Comparison of ENCODE assay signal across 8 cellular contexts in genomic region chr3:150721285-150722130, GRCh38. TPM values are rescaled to one million over a fixed set of nuclear protein-coding genes. Genes with fewer than 3 reads are reported as not detected.
DNase-seq lines count a peak whose midpoint lies in the region; ATAC-seq and TF ChIP-seq lines count a peak whose summit lies in the region.

No MANE protein-coding gene starts in this region.

- H3K4me3 Mint-ChIP-seq in activated CD4-positive, alpha-beta memory T cell treated with anti-CD3 and anti-CD28 coated beads for 36 hours, result peak overlapping the region; percentile 29
- no peak overlapping the region for H3K4me3 Mint-ChIP-seq in activated CD4-positive, alpha-beta memory T cell treated with anti-CD3 and anti-CD28 coated beads, Interleukin-2, amount 10 ng/mL, durations not matched to agents 7 days and 5 days
- peak overlapping the region in 2 of 8 donors; percentile 5 to 42 for H3K4me3 Mint-ChIP-seq in naive B cell

- H3K9me3 Mint-ChIP-seq in activated CD4-positive, alpha-beta memory T cell treated with anti-CD3 and anti-CD28 coated beads for 36 hours, result peaks cover 2% of the 10 kb centered on the region
- no peaks in the 10 kb centered on the region for H3K9me3 Mint-ChIP-seq in activated CD4-positive, alpha-beta memory T cell treated with anti-CD3 and anti-CD28 coated beads, Interleukin-2, amount 10 ng/mL, durations not matched to agents 7 days and 5 days
- peaks cover 0 to under 1% (median 0%) of the 10 kb centered on the region in 7 donors for H3K9me3 Mint-ChIP-seq in naive B cell

- no peak for DNase-seq in activated CD4-positive, alpha-beta memory T cell treated with anti-CD3 and anti-CD28 coated beads for 36 hours
- DNase-seq in activated CD4-positive, alpha-beta memory T cell treated with anti-CD3 and anti-CD28 coated beads, Interleukin-2, amount 10 ng/mL, durations not matched to agents 7 days and 5 days, result no peak
- DNase-seq in NCI-H128 (lab: John Stamatoyannopoulos, UW; ENCODE audit: unreplicated experiment) (peak; percentile 49), SIG-M5 (lab: John Stamatoyannopoulos, UW) (peak; percentile 35), epithelial cell of proximal tubule (ENCODE audit: low read depth) (no peak), naive B cell (peak; percentile 65), NK-92 (lab: John Stamatoyannopoulos, UW; ENCODE audit: unreplicated experiment) (no peak)

- peaks cover 24% of the 10 kb centered on the region for H3K4me1 Mint-ChIP-seq in activated CD4-positive, alpha-beta memory T cell treated with anti-CD3 and anti-CD28 coated beads for 36 hours (ENCODE audit: low read depth)
- H3K4me1 Mint-ChIP-seq in activated CD4-positive, alpha-beta memory T cell treated with anti-CD3 and anti-CD28 coated beads, Interleukin-2, amount 10 ng/mL, durations not matched to agents 7 days and 5 days, result peaks cover 32% of the 10 kb centered on the region
- H3K4me1 Mint-ChIP-seq in naive B cell, result peaks cover 0 to 10% (median under 1%) of the 10 kb centered on the region in 3 donors

- H3K27ac Mint-ChIP-seq in activated CD4-positive, alpha-beta memory T cell treated with anti-CD3 and anti-CD28 coated beads for 36 hours, result no peak overlapping the region
- H3K27ac Mint-ChIP-seq in activated CD4-positive, alpha-beta memory T cell treated with anti-CD3 and anti-CD28 coated beads, Interleukin-2, amount 10 ng/mL, durations not matched to agents 7 days and 5 days, result no peak overlapping the region
- H3K27ac Mint-ChIP-seq in naive B cell, result no peak overlapping the region

- peak; percentile 58 for ATAC-seq in HG02571 (IDR thresholded peaks at IDR 0.05; ENCODE audit: unreplicated experiment)
- ATAC-seq in naive B cell (ENCODE audit: low read depth in 2 of 2), result peak; percentile 74 to 90

- TF ChIP-seq CTCF in epithelial cell of proximal tubule (conservative IDR thresholded peaks at IDR 0.05; ENCODE audit: low read depth, low read length), result peak; percentile 82

- POLR2A ChIA-PET in activated CD4-positive, alpha-beta memory T cell treated with anti-CD3 and anti-CD28 coated beads for 36 hours (lab: Charles Lee), result interaction anchor here (1.2 to 2.8 kb wide), 3 partner anchors 38 to 45 kb away, joined by 3 to 22 read pairs (median 6); partner anchors contain the start of gene SIAH2
- POLR2A ChIA-PET in activated CD4-positive, alpha-beta memory T cell treated with anti-CD3 and anti-CD28 coated beads, Interleukin-2, amount 10 ng/mL, durations not matched to agents 7 days and 5 days (lab: Charles Lee), result interaction anchor here (0.7 to 2.8 kb wide), 9 partner anchors 17 to 176 kb away, joined by 3 to 21 read pairs (median 4); partner anchors contain the start of genes ERICH6, SELENOT, SERP1 and SIAH2

- intact Hi-C loops in activated CD4-positive, alpha-beta memory T cell treated with anti-CD3 and anti-CD28 coated beads for 36 hours (cut with micrococcal nuclease), result loop anchor here (1.0 to 5.0 kb wide), 6 partner anchors 39 to 425 kb away; partner anchors contain the start of genes EIF2A and SERP1

- CTCF ChIA-PET in activated CD4-positive, alpha-beta memory T cell treated with anti-CD3 and anti-CD28 coated beads for 36 hours (lab: Charles Lee), result interaction anchor here (0.6 to 3.7 kb wide), 36 partner anchors 8 to 423 kb away, joined by 3 to 46 read pairs (median 6); partner anchors contain the start of genes ERICH6 and SIAH2
- CTCF ChIA-PET in activated CD4-positive, alpha-beta memory T cell treated with anti-CD3 and anti-CD28 coated beads, Interleukin-2, amount 10 ng/mL, durations not matched to agents 7 days and 5 days (lab: Charles Lee), result interaction anchor here (0.7 to 2.9 kb wide), 25 partner anchors 9 to 425 kb away, joined by 3 to 28 read pairs (median 4); partner anchors contain the start of genes ERICH6 and SIAH2

- no peaks in the 10 kb centered on the region for H3K27me3 Mint-ChIP-seq in activated CD4-positive, alpha-beta memory T cell treated with anti-CD3 and anti-CD28 coated beads for 36 hours
- no peaks in the 10 kb centered on the region for H3K27me3 Mint-ChIP-seq in activated CD4-positive, alpha-beta memory T cell treated with anti-CD3 and anti-CD28 coated beads, Interleukin-2, amount 10 ng/mL, durations not matched to agents 7 days and 5 days
- no peaks in the 10 kb centered on the region for H3K27me3 Mint-ChIP-seq in naive B cell

- no peak overlapping the region for H3K4me3 ChIP-seq in epithelial cell of proximal tubule (ENCODE audit: low read depth, low read length)

- H3K36me3 Mint-ChIP-seq in activated CD4-positive, alpha-beta memory T cell treated with anti-CD3 and anti-CD28 coated beads for 36 hours, result no peaks in the 10 kb centered on the region
- H3K36me3 Mint-ChIP-seq in activated CD4-positive, alpha-beta memory T cell treated with anti-CD3 and anti-CD28 coated beads, Interleukin-2, amount 10 ng/mL, durations not matched to agents 7 days and 5 days (ENCODE audit: low read depth), result no peaks in the 10 kb centered on the region
- H3K36me3 Mint-ChIP-seq in naive B cell, result no peaks in the 10 kb centered on the region

RNA-seq across cellular contexts. Expression of gene ERICH6, which starts 17.8 kb away (rescaled TPM):
- total RNA-seq in activated CD4-positive, alpha-beta memory T cell treated with anti-CD3 and anti-CD28 coated beads for 36 hours, result not detected
- under 1 TPM; 0.38 to 0.81 TPM for total RNA-seq in activated CD4-positive, alpha-beta memory T cell treated with anti-CD3 and anti-CD28 coated beads, Interleukin-2, amount 10 ng/mL, durations not matched to agents 7 days and 5 days
- not detected in 2 replicates for total RNA-seq in epithelial cell of proximal tubule
- polyA plus RNA-seq in naive B cell (ENCODE audit: low read depth in 6 of 6), result under 1 TPM in 2 of 6 donors, not detected in 4; 0.58 to 0.88 TPM

RNA-seq across cellular contexts. Expression of gene SIAH2, which starts 41.5 kb away (rescaled TPM):
- 10 to 100 TPM; 74.0 to 74.9 TPM for total RNA-seq in activated CD4-positive, alpha-beta memory T cell treated with anti-CD3 and anti-CD28 coated beads for 36 hours
- 10 to 100 TPM; 42.5 to 44.9 TPM for total RNA-seq in activated CD4-positive, alpha-beta memory T cell treated with anti-CD3 and anti-CD28 coated beads, Interleukin-2, amount 10 ng/mL, durations not matched to agents 7 days and 5 days
- 38.5 and 44.6 TPM in 2 replicates for total RNA-seq in epithelial cell of proximal tubule
- polyA plus RNA-seq in naive B cell (ENCODE audit: low read depth in 6 of 6), result 100 to 1,000 TPM in 2 of 6 donors, 10 to 100 TPM in 4; 49.7 to 121 (median 78.9) TPM

Comparison
In these comparisons a context has a peak if more than half of its experiments do, and no peak if none do; other contexts are left out.
1. DNase-seq: peak in NCI-H128 (single experiment), SIG-M5 (single experiment) and naive B cell (single experiment); none in activated CD4-positive, alpha-beta memory T cell treated with anti-CD3 and anti-CD28 coated beads for 36 hours (single experiment), activated CD4-positive, alpha-beta memory T cell treated with anti-CD3 and anti-CD28 coated beads, Interleukin-2, amount 10 ng/mL, durations not matched to agents 7 days and 5 days (single experiment), epithelial cell of proximal tubule (single experiment) and NK-92 (single experiment).